11 cellular contexts compared by ENCODE assay signal in the genomic region with DNA sequence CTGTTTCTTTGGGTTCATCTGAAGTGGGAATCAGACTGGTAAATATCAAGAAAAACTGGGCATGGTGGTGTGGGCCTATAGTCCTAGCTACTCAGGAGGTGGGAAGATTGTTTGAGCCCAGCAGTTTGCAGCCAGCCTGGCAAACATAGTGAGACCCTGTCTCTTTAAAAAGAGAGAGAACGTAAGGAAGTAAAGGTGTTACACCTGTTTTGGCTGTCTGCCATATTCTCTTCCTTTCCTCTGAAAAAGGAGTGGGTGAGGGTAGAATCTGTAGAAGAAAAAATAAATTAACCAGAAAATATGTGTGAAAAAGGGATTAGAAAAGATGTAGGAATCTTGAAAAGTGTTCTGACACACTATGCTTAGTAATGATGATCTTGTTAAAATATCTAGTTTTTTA. TPM values are rescaled to one million over a fixed set of nuclear protein-coding genes. Genes with fewer than 3 reads are reported as not detected.
DNase-seq lines count a peak whose midpoint lies in the region; ATAC-seq, FAIRE-seq and TF ChIP-seq lines count a peak whose summit lies in the region.
"Had no signal": no experiment of that assay in that cellular context is flagged by ENCODE, and none has a peak within 500 bp of the region (broad histone marks: within the 10 kb centered on the region; RNA-seq: fewer than 3 reads in every experiment).

No MANE protein-coding gene starts in this region.

- FAIRE-seq in kidney (lab: Jason Lieb, UNC): no peak

- H3K4me1 ChIP-seq in kidney (ENCODE audit: control insufficient read depth in 1 of 2, insufficient read depth in 1 of 2, low read depth in 1 of 2, low read length in 2 of 2): peaks cover 24 to 41% of the 10 kb centered on the region in 2 donors

- H3K9me3 Mint-ChIP-seq in activated CD8-positive, alpha-beta memory T cell treated with anti-CD3 and anti-CD28 coated beads, Interleukin-2, amount 10 ng/mL, durations not matched to agents 7 days and 5 days (ENCODE audit: low read depth): no peaks in the 10 kb centered on the region
- H3K9me3 Mint-ChIP-seq: neural crest cell had no signal

- no peak for TF ChIP-seq CTCF in kidney (IDR thresholded peaks at IDR 0.05; ENCODE audit: borderline replicate concordance, extremely low read depth, insufficient read depth)

- intact Hi-C loops in kidney (cut with DNase I): no loop called here

- H3K27me3 Mint-ChIP-seq in activated CD8-positive, alpha-beta memory T cell treated with anti-CD3 and anti-CD28 coated beads, Interleukin-2, amount 10 ng/mL, durations not matched to agents 7 days and 5 days: no peaks in the 10 kb centered on the region

- CTCF ChIA-PET in activated CD8-positive, alpha-beta memory T cell treated with anti-CD3 and anti-CD28 coated beads, Interleukin-2, amount 10 ng/mL, durations not matched to agents 7 days and 5 days (lab: Charles Lee): interaction anchor here (1.2 kb wide), 1 partner anchor 12 kb away, joined by 3 read pairs; no protein-coding TSS in a partner anchor

- H3K9me3 ChIP-seq in kidney (ENCODE audit: control insufficient read depth in 1 of 2, low read length in 2 of 2): no peaks in the 10 kb centered on the region
- H3K9me3 ChIP-seq: HAP-1 had no signal

- H3K9ac ChIP-seq in kidney (ENCODE audit: low read length in 2 of 2): peak overlapping the region; percentile 26 to 41

- H3K27ac ChIP-seq in adipose tissue (ENCODE audit: low read depth, low read length) (peak overlapping the region; percentile 43), kidney (ENCODE audit: low read depth in 2 of 2, low read length in 2 of 2) (peak overlapping the region; percentile 64 to 80), temporal lobe (ENCODE audit: low read depth, low read length) (peak overlapping the region; percentile 47)

- peak overlapping the region; percentile 44 to 51 for H3K4me3 ChIP-seq in kidney (ENCODE audit: low read length in 2 of 2)
- H3K4me3 ChIP-seq: HAP-1 had no signal

- H3K36me3 Mint-ChIP-seq in activated CD8-positive, alpha-beta memory T cell treated with anti-CD3 and anti-CD28 coated beads, Interleukin-2, amount 10 ng/mL, durations not matched to agents 7 days and 5 days: peaks cover 9% of the 10 kb centered on the region

- ATAC-seq in activated CD8-positive, alpha-beta memory T cell treated with anti-CD3 and anti-CD28 coated beads, Interleukin-2, amount 10 ng/mL, durations not matched to agents 7 days and 5 days: no peak

- peak overlapping the region; percentile 7 for H3K27ac Mint-ChIP-seq in activated CD8-positive, alpha-beta memory T cell treated with anti-CD3 and anti-CD28 coated beads, Interleukin-2, amount 10 ng/mL, durations not matched to agents 7 days and 5 days

- peaks cover 21% of the 10 kb centered on the region for H3K4me1 Mint-ChIP-seq in activated CD8-positive, alpha-beta memory T cell treated with anti-CD3 and anti-CD28 coated beads, Interleukin-2, amount 10 ng/mL, durations not matched to agents 7 days and 5 days

- WGBS in adipose tissue, 3 donors: 23 to 50% (median 43%) methylated on average over 1 of the region's 1 CpG

- DNase-seq in activated CD8-positive, alpha-beta memory T cell treated with anti-CD3 and anti-CD28 coated beads, Interleukin-2, amount 10 ng/mL, durations not matched to agents 7 days and 5 days: no peak
- no peak for DNase-seq in activated CD8-positive, alpha-beta memory T cell treated with anti-CD3 and anti-CD28 coated beads for 24 hours
- no peak for DNase-seq in kidney
- DNase-seq in NCI-H1092 (lab: John Stamatoyannopoulos, UW): no peak
- no peak for DNase-seq in GOT3 (lab: John Stamatoyannopoulos, UW)
- no peak for DNase-seq in activated gamma-delta T cell (lab: John Stamatoyannopoulos, UW)
- DNase-seq: NCI-H446 treated with DMSO at 0.1 percent for 48 hours had no signal

- no peak overlapping the region for H3K4me3 Mint-ChIP-seq in activated CD8-positive, alpha-beta memory T cell treated with anti-CD3 and anti-CD28 coated beads, Interleukin-2, amount 10 ng/mL, durations not matched to agents 7 days and 5 days
- H3K4me3 Mint-ChIP-seq: neural crest cell had no signal

- H3K36me3 ChIP-seq in kidney (ENCODE audit: control insufficient read depth in 1 of 2, insufficient read depth in 2 of 2, low read length in 2 of 2): peaks cover 4 to 8% of the 10 kb centered on the region in 2 donors
- H3K36me3 ChIP-seq: HAP-1 had no signal

RNA-seq across cellular contexts. Expression of a gene that starts 20.0 kb away (rescaled TPM):
- 10 to 100 TPM; 67.6 to 70.0 TPM for total RNA-seq in activated CD8-positive, alpha-beta memory T cell treated with anti-CD3 and anti-CD28 coated beads, Interleukin-2, amount 10 ng/mL, durations not matched to agents 7 days and 5 days
- polyA plus RNA-seq in adipose tissue (10 to 100 TPM; 36.7 to 73.6 (median 67.0) TPM), kidney (ENCODE audit: insufficient read depth, low read depth, low replicate concordance) (103 TPM)
- total RNA-seq in kidney (125 TPM), temporal lobe (24.8 TPM)

RNA-seq across cellular contexts. Expression of a gene that starts 29.8 kb away (rescaled TPM):
- total RNA-seq in activated CD8-positive, alpha-beta memory T cell treated with anti-CD3 and anti-CD28 coated beads, Interleukin-2, amount 10 ng/mL, durations not matched to agents 7 days and 5 days: 10 to 100 TPM; 40.4 to 40.8 TPM
- 10 to 100 TPM; 10.4 to 16.3 (median 11.7) TPM for polyA plus RNA-seq in adipose tissue
- total RNA-seq in kidney: 31.1 TPM
- polyA plus RNA-seq in kidney (ENCODE audit: insufficient read depth, low read depth, low replicate concordance): 9.5 TPM
- total RNA-seq in temporal lobe: 87.3 TPM
